ENCODE assay signal across 10 cellular contexts in genomic region chr10:118564652-118565051, GRCh38. TPM values are rescaled to one million over a fixed set of nuclear protein-coding genes. Genes with fewer than 3 reads are reported as not detected.
DNase-seq lines count a peak whose midpoint lies in the region; ATAC-seq and TF ChIP-seq lines count a peak whose summit lies in the region.
"Had no signal": no experiment of that assay in that cellular context is flagged by ENCODE, and none has a peak within 500 bp of the region (broad histone marks: within the 10 kb centered on the region; RNA-seq: fewer than 3 reads in every experiment).

No MANE protein-coding gene starts in this region.

- POLR2A ChIA-PET in A673 (lab: Charles Lee; ENCODE audit: low non-redundant PET): no interaction called here

- H3K4me3 ChIP-seq in A673 (ENCODE audit: low read depth, low read length, poor library complexity, severe bottlenecking) (no peak overlapping the region), GM23248 (no peak overlapping the region)
- H3K4me3 ChIP-seq: coronary artery had no signal

- H3K4me1 ChIP-seq in A673 (ENCODE audit: insufficient read depth, low read length, poor library complexity, severe bottlenecking): no peaks in the 10 kb centered on the region
- H3K4me1 ChIP-seq in GM23248 (ENCODE audit: insufficient read depth): no peaks in the 10 kb centered on the region

- no peaks in the 10 kb centered on the region for H3F3A ChIP-seq in GM23248 (ENCODE audit: insufficient read depth)

- H3K4me2 ChIP-seq in GM23248 (ENCODE audit: unreplicated experiment): no peak overlapping the region

- H4K20me1 ChIP-seq in GM23248 (ENCODE audit: insufficient read depth): no peaks in the 10 kb centered on the region

- peak; percentile 36; the same call in 1 of the 2 replicates for TF ChIP-seq CTCF in A673 (conservative IDR thresholded peaks at IDR 0.05; ENCODE audit: low read depth, low read length)

- intact Hi-C loops in A673 (cut with micrococcal nuclease; ENCODE audit: unreplicated experiment): loop anchor here (10.0 kb wide), 1 partner anchor 460 kb away; the partner anchor contains the start of gene NANOS1

- ATAC-seq in GM18520 (IDR thresholded peaks at IDR 0.05; ENCODE audit: unreplicated experiment): no peak
- ATAC-seq: activated CD8-positive, alpha-beta memory T cell treated with anti-CD3 and anti-CD28 coated beads, Interleukin-2, amount 10 ng/mL, durations not matched to agents 7 days and 5 days had no signal

- in situ Hi-C loops in GM23248 (cut with MboI) (no loop called here), ACHN (cut with HindIII; ENCODE audit: low pct_ligation_motif_present, low pct_unique_long_range_greater_than_20kb, low sequenced_read_pairs) (no loop called here)

- H3K27ac ChIP-seq in A673 (ENCODE audit: low read depth, low read length, poor library complexity, severe bottlenecking): no peak overlapping the region
- H3K27ac ChIP-seq in GM23248: no peak overlapping the region
- H3K27ac ChIP-seq: coronary artery had no signal

- no peaks in the 10 kb centered on the region for H3K79me2 ChIP-seq in GM23248 (ENCODE audit: insufficient read depth)

- DNase-seq in A673 (ENCODE audit: low spot score) (peak; percentile 16), GM23248 (peak; percentile 50), UCSD-AML1 (lab: John Stamatoyannopoulos, UW; ENCODE audit: unreplicated experiment) (peak; percentile 19), iPS DF 19.7 (ENCODE audit: low read depth, low spot score) (peak; percentile 56), ACHN (no peak)
- DNase-seq in stimulated activated naive CD4-positive, alpha-beta T cell treated with Interleukin-2 at 50 U/mL for 16 hours (lab: John Stamatoyannopoulos, UW): no peak
- no peak for DNase-seq in activated CD8-positive, alpha-beta memory T cell treated with anti-CD3 and anti-CD28 coated beads for 24 hours
- DNase-seq: activated CD8-positive, alpha-beta memory T cell treated with anti-CD3 and anti-CD28 coated beads, Interleukin-2, amount 10 ng/mL, durations not matched to agents 7 days and 5 days had no signal

- H3K9me3 ChIP-seq in A673 (ENCODE audit: low read depth, low read length, poor library complexity, severe bottlenecking) (no peaks in the 10 kb centered on the region), GM23248 (ENCODE audit: low read depth) (no peaks in the 10 kb centered on the region)

- H2AFZ ChIP-seq in GM23248: no peak overlapping the region

- WGBS in GM23248 (ENCODE audit: low coverage in 1 of 2, low lambda C conversion rate in 2 of 2, missing lambda C conversion rate in 2 of 2), 2 experiments: 17 to 21% methylated on average over 6 of the region's 6 CpGs

- CTCF ChIA-PET in A673 (lab: Charles Lee): interaction anchor here (0.6 kb wide), 2 partner anchors 38 to 419 kb away, joined by 3 to 10 read pairs; no protein-coding TSS in a partner anchor

- H3K36me3 ChIP-seq in A673 (ENCODE audit: insufficient read depth, low read length, poor library complexity, severe bottlenecking): no peaks in the 10 kb centered on the region
- H3K36me3 ChIP-seq in GM23248 (ENCODE audit: low read depth): no peaks in the 10 kb centered on the region

- H3K9me2 ChIP-seq in GM23248 (ENCODE audit: insufficient read depth): no peaks in the 10 kb centered on the region

- peaks cover 8% of the 10 kb centered on the region for H3K27me3 ChIP-seq in A673 (replicated peaks; ENCODE audit: insufficient read depth, low read depth, low read length, poor library complexity)
- 0 out of 2 replicates have a peak, but pooled peaks cover 6% of the 10 kb centered on the region for H3K27me3 ChIP-seq in GM23248 (replicated peaks; ENCODE audit: insufficient read depth)

- BruUV-seq in A673 (replicated peaks; lab: Mats Ljungman, UMichigan): no TSS peak

- H3K9ac ChIP-seq in GM23248: no peak overlapping the region

RNA-seq across cellular contexts. Expression of gene PRLHR, which starts 30.8 kb away (rescaled TPM):
- total RNA-seq in A673 (2021): not detected in 2 replicates
- not detected in 2 replicates for total RNA-seq in GM23248 (2014; rRNA removed; shearing (Covaris generic))
- not detected in 2 replicates for polyA plus RNA-seq in GM23248 (2016; fragmentation: Nextera tagmentation; extraction: Ambion mirVana)
- total RNA-seq: activated CD8-positive, alpha-beta memory T cell treated with anti-CD3 and anti-CD28 coated beads, Interleukin-2, amount 10 ng/mL, durations not matched to agents 7 days and 5 days had no signal

Comparison
In these comparisons a context has a peak if more than half of its experiments do, and no peak if none do; other contexts are left out.
1. DNase-seq: peak in A673 (single experiment), GM23248 (single experiment), UCSD-AML1 (single experiment) and iPS DF 19.7 (single experiment); none in stimulated activated naive CD4-positive, alpha-beta T cell treated with Interleukin-2 at 50 U/mL for 16 hours (single experiment), ACHN (single experiment) and activated CD8-positive, alpha-beta memory T cell treated with anti-CD3 and anti-CD28 coated beads for 24 hours (single experiment).